In genomic region chr12:80868576-80868975, GRCh38 we compare ENCODE assay signal across 20 cellular contexts.
"Had no signal": no experiment of that assay in that cellular context is flagged by ENCODE, and none has a peak within 500 bp of the region (broad histone marks: within the 10 kb centered on the region; RNA-seq: fewer than 3 reads in every experiment).

No MANE protein-coding gene starts in this region.

- H3K36me3 ChIP-seq: esophagus muscularis mucosa, gastrocnemius medialis, left ventricle myocardium inferior, lower lobe of right lung, neural progenitor cell, prostate gland, right lobe of liver, spleen, tibial artery had no signal

- H3K9me3 ChIP-seq: esophagus muscularis mucosa, gastrocnemius medialis, left ventricle myocardium inferior, lower lobe of right lung, prostate gland, right lobe of liver, spleen, tibial artery had no signal

- ATAC-seq: effector memory CD8-positive, alpha-beta T cell; gastrocnemius medialis; lower lobe of right lung; natural killer cell treated with Interleukin-12 subunit alpha and Interleukin-12 subunit beta and Interleukin-15 and Interleukin-18, amount 100 ng/mL, for 72 hours; right lobe of liver; stimulated activated memory B cell treated with anti-CD40 and anti-IgM and Interleukin-4, amounts not matched to agents 10 μg/mL and 1 μg/mL and 100 μg/mL, for 72 hours had no signal

- H3K4me3 ChIP-seq: esophagus muscularis mucosa, gastrocnemius medialis, left ventricle myocardium inferior, lower lobe of right lung, neural progenitor cell, prostate gland, right lobe of liver, spleen, tibial artery had no signal

- H3K4me1 ChIP-seq: gastrocnemius medialis, lower lobe of right lung, neural progenitor cell, parathyroid adenoma, prostate gland, right lobe of liver, spleen, tibial artery had no signal

- DNase-seq: cortex of kidney; effector memory CD8-positive, alpha-beta T cell; gastrocnemius medialis; left ventricle myocardium inferior; lower lobe of right lung; midbrain; retina; right lobe of liver; spleen; stimulated activated CD4-positive, alpha-beta T cell treated with anti-CD3 and anti-CD28 coated beads, Interleukin-15, amount 100 ng/mL, for 24 hours; stimulated activated CD4-positive, alpha-beta T cell treated with anti-CD3 and anti-CD28 coated beads, Interleukin-1b, Interleukin-23, amount 100 ng/mL, for 48 hours; stimulated activated CD4-positive, alpha-beta T cell treated with anti-CD3 and anti-CD28 coated beads, Interleukin-4, amount 100 ng/mL, for 24 hours; tibial artery had no signal

- H3K27ac ChIP-seq: epithelial cell of prostate, esophagus muscularis mucosa, gastrocnemius medialis, left ventricle myocardium inferior, lower lobe of right lung, neural progenitor cell, parathyroid adenoma, prostate gland, right lobe of liver, spleen, tibial artery had no signal

- H3K27me3 ChIP-seq: esophagus muscularis mucosa, gastrocnemius medialis, neural progenitor cell, right lobe of liver, spleen, tibial artery had no signal
